Comparison of ENCODE assay signal across 1 cellular context in the genomic region with DNA sequence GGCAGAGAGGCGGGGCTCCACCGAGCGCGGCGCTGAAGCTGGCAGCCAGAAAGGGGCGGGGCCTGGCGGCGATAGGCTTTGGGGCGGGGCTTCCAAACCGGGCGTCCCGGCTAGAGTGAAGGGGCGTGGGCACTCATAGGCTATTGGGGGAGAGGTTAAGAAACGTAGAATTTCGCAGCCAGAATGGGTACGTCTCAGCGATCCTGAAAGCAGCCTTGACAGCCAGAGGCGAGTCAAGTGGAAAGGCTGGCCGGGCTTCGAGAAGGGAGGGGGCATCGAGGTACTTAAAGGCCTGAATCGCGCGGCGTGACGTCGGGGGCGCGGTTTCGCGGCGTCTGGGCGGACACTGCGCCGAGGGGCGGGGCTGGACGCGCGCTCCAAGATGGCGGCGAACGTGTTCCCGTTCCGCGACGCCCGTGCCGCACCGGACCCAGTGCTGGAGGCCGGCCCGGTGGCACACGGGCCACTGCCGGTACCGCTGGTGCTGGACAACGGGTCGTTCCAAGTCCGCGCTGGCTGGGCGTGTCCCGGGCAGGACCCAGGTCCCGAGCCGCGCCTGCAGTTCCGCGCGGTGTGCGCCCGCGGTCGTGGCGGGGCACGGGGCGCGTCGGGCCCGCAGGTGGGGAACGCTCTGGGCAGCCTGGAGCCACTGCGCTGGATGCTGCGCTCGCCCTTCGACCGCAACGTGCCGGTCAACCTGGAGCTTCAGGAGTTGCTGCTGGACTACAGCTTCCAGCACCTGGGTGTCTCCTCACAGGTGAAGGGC.
TF ChIP-seq lines count a peak whose summit lies in the region.

A gene (plus strand): TSS at position 364 of the 766 bp plus-strand sequence. CDS start 19 bp downstream, at position 383.

TF ChIP-seq in K562, 482 proteins besides CTCF, POLR2A, EP300 and RAD21 (continued from another document and continues in another):
- TF ChIP-seq, protein P1, sequence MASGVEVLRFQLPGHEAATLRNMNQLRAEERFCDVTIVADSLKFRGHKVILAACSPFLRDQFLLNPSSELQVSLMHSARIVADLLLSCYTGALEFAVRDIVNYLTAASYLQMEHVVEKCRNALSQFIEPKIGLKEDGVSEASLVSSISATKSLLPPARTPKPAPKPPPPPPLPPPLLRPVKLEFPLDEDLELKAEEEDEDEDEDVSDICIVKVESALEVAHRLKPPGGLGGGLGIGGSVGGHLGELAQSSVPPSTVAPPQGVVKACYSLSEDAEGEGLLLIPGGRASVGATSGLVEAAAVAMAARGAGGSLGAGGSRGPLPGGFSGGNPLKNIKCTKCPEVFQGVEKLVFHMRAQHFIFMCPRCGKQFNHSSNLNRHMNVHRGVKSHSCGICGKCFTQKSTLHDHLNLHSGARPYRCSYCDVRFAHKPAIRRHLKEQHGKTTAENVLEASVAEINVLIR (CRISPR knock-in tag; IDR thresholded peaks at IDR 0.05): peak; percentile 40; the same call in 1 of the 2 replicates
- TF ChIP-seq CBFA2T2 (conservative IDR thresholded peaks at IDR 0.05) (no peak), XRCC4 (IDR thresholded peaks at IDR 0.05; ENCODE audit: extremely low read depth, insufficient read depth, insufficient read length) (no peak), ZNF785 (CRISPR knock-in tag; IDR thresholded peaks at IDR 0.05) (no peak), ZNF695 (CRISPR knock-in tag; IDR thresholded peaks at IDR 0.05) (no peak), POLR3G (IDR thresholded peaks at IDR 0.05; ENCODE audit: extremely low read depth, insufficient read length, insufficient replicate concordance) (no peak), NFRKB (IDR thresholded peaks at IDR 0.05; ENCODE audit: low read depth) (no peak), ZFP30 (CRISPR knock-in tag; IDR thresholded peaks at IDR 0.05; ENCODE audit: borderline replicate concordance) (no peak), HOXB6 (CRISPR knock-in tag; IDR thresholded peaks at IDR 0.05; ENCODE audit: borderline replicate concordance) (no peak), MEIS2 (IDR thresholded peaks at IDR 0.05; ENCODE audit: partially characterized antibody) (no peak), POLR3A (IDR thresholded peaks at IDR 0.05; ENCODE audit: borderline replicate concordance, extremely low read depth, insufficient read depth, insufficient read length) (no peak), MCM3 (IDR thresholded peaks at IDR 0.05) (no peak), EZH2 (IDR thresholded peaks at IDR 0.05; ENCODE audit: borderline replicate concordance, low read depth, low read length) (no peak), HIVEP1 (CRISPR knock-in tag; IDR thresholded peaks at IDR 0.05) (no peak), ZKSCAN8 (CRISPR knock-in tag; IDR thresholded peaks at IDR 0.05) (no peak), FOXA1 (IDR thresholded peaks at IDR 0.05; ENCODE audit: borderline replicate concordance) (no peak), SRSF1 (IDR thresholded peaks at IDR 0.05; ENCODE audit: low read depth, low read length) (no peak), ZNF347 (CRISPR knock-in tag; IDR thresholded peaks at IDR 0.05; ENCODE audit: low read depth) (no peak), SRSF3 (IDR thresholded peaks at IDR 0.05; ENCODE audit: insufficient read depth, low read length) (no peak), TAF9B (IDR thresholded peaks at IDR 0.05; ENCODE audit: partially characterized antibody) (no peak), ZNF75A (CRISPR knock-in tag; IDR thresholded peaks at IDR 0.05) (no peak), RBM39 (optimal IDR thresholded peaks at IDR 0.05; ENCODE audit: low read depth, low read length) (no peak), DIDO1 (tag; IDR thresholded peaks at IDR 0.05; ENCODE audit: low read depth) (no peak), CBX3 (IDR thresholded peaks at IDR 0.05; ENCODE audit: borderline replicate concordance in 1 of 2, low read length in 2 of 2) (no peak), ZSCAN29 (IDR thresholded peaks at IDR 0.05) (no peak), TEAD1 (CRISPR knock-in tag; IDR thresholded peaks at IDR 0.05) (peak in 1 of 2 experiments; percentile 77; a peak in 1 of 4 replicates), ZNF696 (CRISPR knock-in tag; conservative IDR thresholded peaks at IDR 0.05) (no peak), NFE2 (IDR thresholded peaks at IDR 0.05; ENCODE audit: low read depth) (no peak), RUNX1 (IDR thresholded peaks at IDR 0.05; ENCODE audit: low read depth) (no peak), PHB2 (IDR thresholded peaks at IDR 0.05; ENCODE audit: low read depth) (no peak), NBN (IDR thresholded peaks at IDR 0.05; ENCODE audit: low read depth) (no peak; the same call in 1 of the 2 replicates), PYGO2 (tag; IDR thresholded peaks at IDR 0.05) (no peak), NR3C1 (CRISPR knock-in tag; IDR thresholded peaks at IDR 0.05) (peak; percentile 72; the same call in 1 of the 2 replicates), ATF1 (CRISPR knock-in tag; IDR thresholded peaks at IDR 0.05) (no peak), ATF1 (tag; IDR thresholded peaks at IDR 0.05) (peak; percentile 93), DDX20 (tag; IDR thresholded peaks at IDR 0.05; ENCODE audit: low read depth) (no peak), ZNF583 (CRISPR knock-in tag; IDR thresholded peaks at IDR 0.05) (no peak), ZNF589 (CRISPR knock-in tag; IDR thresholded peaks at IDR 0.05; ENCODE audit: low read depth) (no peak)
- TF ChIP-seq, protein P2, sequence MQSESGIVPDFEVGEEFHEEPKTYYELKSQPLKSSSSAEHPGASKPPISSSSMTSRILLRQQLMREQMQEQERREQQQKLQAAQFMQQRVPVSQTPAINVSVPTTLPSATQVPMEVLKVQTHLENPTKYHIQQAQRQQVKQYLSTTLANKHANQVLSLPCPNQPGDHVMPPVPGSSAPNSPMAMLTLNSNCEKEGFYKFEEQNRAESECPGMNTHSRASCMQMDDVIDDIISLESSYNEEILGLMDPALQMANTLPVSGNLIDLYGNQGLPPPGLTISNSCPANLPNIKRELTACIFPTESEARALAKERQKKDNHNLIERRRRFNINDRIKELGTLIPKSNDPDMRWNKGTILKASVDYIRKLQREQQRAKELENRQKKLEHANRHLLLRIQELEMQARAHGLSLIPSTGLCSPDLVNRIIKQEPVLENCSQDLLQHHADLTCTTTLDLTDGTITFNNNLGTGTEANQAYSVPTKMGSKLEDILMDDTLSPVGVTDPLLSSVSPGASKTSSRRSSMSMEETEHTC (IDR thresholded peaks at IDR 0.05): no peak
- TF ChIP-seq, protein P3, sequence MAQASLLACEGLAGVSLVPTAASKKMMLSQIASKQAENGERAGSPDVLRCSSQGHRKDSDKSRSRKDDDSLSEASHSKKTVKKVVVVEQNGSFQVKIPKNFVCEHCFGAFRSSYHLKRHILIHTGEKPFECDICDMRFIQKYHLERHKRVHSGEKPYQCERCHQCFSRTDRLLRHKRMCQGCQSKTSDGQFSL (CRISPR knock-in tag; IDR thresholded peaks at IDR 0.05): no peak
- TF ChIP-seq, protein P3 (tag; IDR thresholded peaks at IDR 0.05): no peak
- TF ChIP-seq, protein P4, sequence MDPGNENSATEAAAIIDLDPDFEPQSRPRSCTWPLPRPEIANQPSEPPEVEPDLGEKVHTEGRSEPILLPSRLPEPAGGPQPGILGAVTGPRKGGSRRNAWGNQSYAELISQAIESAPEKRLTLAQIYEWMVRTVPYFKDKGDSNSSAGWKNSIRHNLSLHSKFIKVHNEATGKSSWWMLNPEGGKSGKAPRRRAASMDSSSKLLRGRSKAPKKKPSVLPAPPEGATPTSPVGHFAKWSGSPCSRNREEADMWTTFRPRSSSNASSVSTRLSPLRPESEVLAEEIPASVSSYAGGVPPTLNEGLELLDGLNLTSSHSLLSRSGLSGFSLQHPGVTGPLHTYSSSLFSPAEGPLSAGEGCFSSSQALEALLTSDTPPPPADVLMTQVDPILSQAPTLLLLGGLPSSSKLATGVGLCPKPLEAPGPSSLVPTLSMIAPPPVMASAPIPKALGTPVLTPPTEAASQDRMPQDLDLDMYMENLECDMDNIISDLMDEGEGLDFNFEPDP (CRISPR knock-in tag; IDR thresholded peaks at IDR 0.05): no peak
- TF ChIP-seq, protein P5, sequence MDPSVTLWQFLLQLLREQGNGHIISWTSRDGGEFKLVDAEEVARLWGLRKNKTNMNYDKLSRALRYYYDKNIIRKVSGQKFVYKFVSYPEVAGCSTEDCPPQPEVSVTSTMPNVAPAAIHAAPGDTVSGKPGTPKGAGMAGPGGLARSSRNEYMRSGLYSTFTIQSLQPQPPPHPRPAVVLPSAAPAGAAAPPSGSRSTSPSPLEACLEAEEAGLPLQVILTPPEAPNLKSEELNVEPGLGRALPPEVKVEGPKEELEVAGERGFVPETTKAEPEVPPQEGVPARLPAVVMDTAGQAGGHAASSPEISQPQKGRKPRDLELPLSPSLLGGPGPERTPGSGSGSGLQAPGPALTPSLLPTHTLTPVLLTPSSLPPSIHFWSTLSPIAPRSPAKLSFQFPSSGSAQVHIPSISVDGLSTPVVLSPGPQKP (CRISPR knock-in tag; IDR thresholded peaks at IDR 0.05): no peak
- TF ChIP-seq, protein P6, sequence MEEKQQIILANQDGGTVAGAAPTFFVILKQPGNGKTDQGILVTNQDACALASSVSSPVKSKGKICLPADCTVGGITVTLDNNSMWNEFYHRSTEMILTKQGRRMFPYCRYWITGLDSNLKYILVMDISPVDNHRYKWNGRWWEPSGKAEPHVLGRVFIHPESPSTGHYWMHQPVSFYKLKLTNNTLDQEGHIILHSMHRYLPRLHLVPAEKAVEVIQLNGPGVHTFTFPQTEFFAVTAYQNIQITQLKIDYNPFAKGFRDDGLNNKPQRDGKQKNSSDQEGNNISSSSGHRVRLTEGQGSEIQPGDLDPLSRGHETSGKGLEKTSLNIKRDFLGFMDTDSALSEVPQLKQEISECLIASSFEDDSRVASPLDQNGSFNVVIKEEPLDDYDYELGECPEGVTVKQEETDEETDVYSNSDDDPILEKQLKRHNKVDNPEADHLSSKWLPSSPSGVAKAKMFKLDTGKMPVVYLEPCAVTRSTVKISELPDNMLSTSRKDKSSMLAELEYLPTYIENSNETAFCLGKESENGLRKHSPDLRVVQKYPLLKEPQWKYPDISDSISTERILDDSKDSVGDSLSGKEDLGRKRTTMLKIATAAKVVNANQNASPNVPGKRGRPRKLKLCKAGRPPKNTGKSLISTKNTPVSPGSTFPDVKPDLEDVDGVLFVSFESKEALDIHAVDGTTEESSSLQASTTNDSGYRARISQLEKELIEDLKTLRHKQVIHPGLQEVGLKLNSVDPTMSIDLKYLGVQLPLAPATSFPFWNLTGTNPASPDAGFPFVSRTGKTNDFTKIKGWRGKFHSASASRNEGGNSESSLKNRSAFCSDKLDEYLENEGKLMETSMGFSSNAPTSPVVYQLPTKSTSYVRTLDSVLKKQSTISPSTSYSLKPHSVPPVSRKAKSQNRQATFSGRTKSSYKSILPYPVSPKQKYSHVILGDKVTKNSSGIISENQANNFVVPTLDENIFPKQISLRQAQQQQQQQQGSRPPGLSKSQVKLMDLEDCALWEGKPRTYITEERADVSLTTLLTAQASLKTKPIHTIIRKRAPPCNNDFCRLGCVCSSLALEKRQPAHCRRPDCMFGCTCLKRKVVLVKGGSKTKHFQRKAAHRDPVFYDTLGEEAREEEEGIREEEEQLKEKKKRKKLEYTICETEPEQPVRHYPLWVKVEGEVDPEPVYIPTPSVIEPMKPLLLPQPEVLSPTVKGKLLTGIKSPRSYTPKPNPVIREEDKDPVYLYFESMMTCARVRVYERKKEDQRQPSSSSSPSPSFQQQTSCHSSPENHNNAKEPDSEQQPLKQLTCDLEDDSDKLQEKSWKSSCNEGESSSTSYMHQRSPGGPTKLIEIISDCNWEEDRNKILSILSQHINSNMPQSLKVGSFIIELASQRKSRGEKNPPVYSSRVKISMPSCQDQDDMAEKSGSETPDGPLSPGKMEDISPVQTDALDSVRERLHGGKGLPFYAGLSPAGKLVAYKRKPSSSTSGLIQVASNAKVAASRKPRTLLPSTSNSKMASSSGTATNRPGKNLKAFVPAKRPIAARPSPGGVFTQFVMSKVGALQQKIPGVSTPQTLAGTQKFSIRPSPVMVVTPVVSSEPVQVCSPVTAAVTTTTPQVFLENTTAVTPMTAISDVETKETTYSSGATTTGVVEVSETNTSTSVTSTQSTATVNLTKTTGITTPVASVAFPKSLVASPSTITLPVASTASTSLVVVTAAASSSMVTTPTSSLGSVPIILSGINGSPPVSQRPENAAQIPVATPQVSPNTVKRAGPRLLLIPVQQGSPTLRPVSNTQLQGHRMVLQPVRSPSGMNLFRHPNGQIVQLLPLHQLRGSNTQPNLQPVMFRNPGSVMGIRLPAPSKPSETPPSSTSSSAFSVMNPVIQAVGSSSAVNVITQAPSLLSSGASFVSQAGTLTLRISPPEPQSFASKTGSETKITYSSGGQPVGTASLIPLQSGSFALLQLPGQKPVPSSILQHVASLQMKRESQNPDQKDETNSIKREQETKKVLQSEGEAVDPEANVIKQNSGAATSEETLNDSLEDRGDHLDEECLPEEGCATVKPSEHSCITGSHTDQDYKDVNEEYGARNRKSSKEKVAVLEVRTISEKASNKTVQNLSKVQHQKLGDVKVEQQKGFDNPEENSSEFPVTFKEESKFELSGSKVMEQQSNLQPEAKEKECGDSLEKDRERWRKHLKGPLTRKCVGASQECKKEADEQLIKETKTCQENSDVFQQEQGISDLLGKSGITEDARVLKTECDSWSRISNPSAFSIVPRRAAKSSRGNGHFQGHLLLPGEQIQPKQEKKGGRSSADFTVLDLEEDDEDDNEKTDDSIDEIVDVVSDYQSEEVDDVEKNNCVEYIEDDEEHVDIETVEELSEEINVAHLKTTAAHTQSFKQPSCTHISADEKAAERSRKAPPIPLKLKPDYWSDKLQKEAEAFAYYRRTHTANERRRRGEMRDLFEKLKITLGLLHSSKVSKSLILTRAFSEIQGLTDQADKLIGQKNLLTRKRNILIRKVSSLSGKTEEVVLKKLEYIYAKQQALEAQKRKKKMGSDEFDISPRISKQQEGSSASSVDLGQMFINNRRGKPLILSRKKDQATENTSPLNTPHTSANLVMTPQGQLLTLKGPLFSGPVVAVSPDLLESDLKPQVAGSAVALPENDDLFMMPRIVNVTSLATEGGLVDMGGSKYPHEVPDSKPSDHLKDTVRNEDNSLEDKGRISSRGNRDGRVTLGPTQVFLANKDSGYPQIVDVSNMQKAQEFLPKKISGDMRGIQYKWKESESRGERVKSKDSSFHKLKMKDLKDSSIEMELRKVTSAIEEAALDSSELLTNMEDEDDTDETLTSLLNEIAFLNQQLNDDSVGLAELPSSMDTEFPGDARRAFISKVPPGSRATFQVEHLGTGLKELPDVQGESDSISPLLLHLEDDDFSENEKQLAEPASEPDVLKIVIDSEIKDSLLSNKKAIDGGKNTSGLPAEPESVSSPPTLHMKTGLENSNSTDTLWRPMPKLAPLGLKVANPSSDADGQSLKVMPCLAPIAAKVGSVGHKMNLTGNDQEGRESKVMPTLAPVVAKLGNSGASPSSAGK (IDR thresholded peaks at IDR 0.05): no peak; the same call in 1 of the 2 replicates
